1 cellular context compared by ENCODE assay signal in genomic region chr19:12938536-12939291, GRCh38.
A peak's percentile ranks its signal among the peaks of the same experiment; 100 is the strongest.
TF ChIP-seq lines count a peak whose summit lies in the region.

CALR (plus strand) TSS chr19:12938609; CDS start chr19:12938680, 71 bp downstream.

TF ChIP-seq in HepG2, 621 proteins besides CTCF, POLR2A, EP300 and RAD21 (continued from another document):
- TF ChIP-seq ZNF784 (CRISPR knock-in tag; IDR thresholded peaks at IDR 0.05; ENCODE audit: borderline replicate concordance) (peak; percentile 81), HDAC1 (CRISPR knock-in tag; IDR thresholded peaks at IDR 0.05) (peak; percentile 20), CENPX (CRISPR knock-in tag; IDR thresholded peaks at IDR 0.05) (no peak), CHD2 (IDR thresholded peaks at IDR 0.05; ENCODE audit: low read depth, low read length) (no peak), ZNF12 (CRISPR knock-in tag; IDR thresholded peaks at IDR 0.05) (no peak), MAX (IDR thresholded peaks at IDR 0.05) (peak; percentile 43; the same call in 1 of the 2 replicates), PRDM15 (CRISPR knock-in tag; IDR thresholded peaks at IDR 0.05) (no peak), SP140L (CRISPR knock-in tag; IDR thresholded peaks at IDR 0.05; ENCODE audit: borderline replicate concordance) (peak; percentile 80; the same call in 1 of the 2 replicates), WIZ (CRISPR knock-in tag; IDR thresholded peaks at IDR 0.05) (no peak), ZNF446 (CRISPR knock-in tag; IDR thresholded peaks at IDR 0.05) (peak; percentile 9; the same call in 1 of the 2 replicates), TGIF2 (CRISPR knock-in tag; IDR thresholded peaks at IDR 0.05) (0 out of 2 replicates have a peak, but pooled peaks have one; percentile 51), ZHX2 (IDR thresholded peaks at IDR 0.05; ENCODE audit: low read depth) (no peak), ZHX2 (CRISPR knock-in tag; IDR thresholded peaks at IDR 0.05; ENCODE audit: borderline replicate concordance) (0 out of 2 replicates have a peak, but pooled peaks have one; percentile 40), HMGXB4 (CRISPR knock-in tag; IDR thresholded peaks at IDR 0.05; ENCODE audit: borderline replicate concordance in 1 of 2, low read depth in 1 of 2) (peak; percentile 73 to 83; a peak in 3 of 4 replicates), SAFB2 (CRISPR knock-in tag; IDR thresholded peaks at IDR 0.05; ENCODE audit: borderline replicate concordance, low read depth) (peak; percentile 17; the same call in 1 of the 2 replicates), TOE1 (CRISPR knock-in tag; IDR thresholded peaks at IDR 0.05) (no peak), ZNF703 (CRISPR knock-in tag; IDR thresholded peaks at IDR 0.05; ENCODE audit: borderline replicate concordance) (no peak), ASH2L (IDR thresholded peaks at IDR 0.05; ENCODE audit: insufficient read length, low read depth, low read length) (peak; percentile 76), KMT2A (CRISPR knock-in tag; IDR thresholded peaks at IDR 0.05) (peak; percentile 86), ZNF564 (CRISPR knock-in tag; IDR thresholded peaks at IDR 0.05) (peak; percentile 20), CSRNP2 (CRISPR knock-in tag; conservative IDR thresholded peaks at IDR 0.05; ENCODE audit: low read depth) (no peak), TARDBP (CRISPR knock-in tag; IDR thresholded peaks at IDR 0.05) (no peak; the same call in 1 of the 2 replicates), ZSCAN30 (CRISPR knock-in tag; IDR thresholded peaks at IDR 0.05) (no peak), ZNF232 (CRISPR knock-in tag; IDR thresholded peaks at IDR 0.05; ENCODE audit: borderline replicate concordance) (peak; percentile 65; the same call in 1 of the 2 replicates), ZNF768 (CRISPR knock-in tag; IDR thresholded peaks at IDR 0.05) (no peak), ZBTB7A (CRISPR knock-in tag; IDR thresholded peaks at IDR 0.05) (0 out of 2 replicates have a peak, but pooled peaks have one; percentile 66), ZNF569 (CRISPR knock-in tag; IDR thresholded peaks at IDR 0.05; ENCODE audit: borderline replicate concordance) (0 out of 2 replicates have a peak, but pooled peaks have one; percentile 24), ZNF317 (CRISPR knock-in tag; IDR thresholded peaks at IDR 0.05) (peak; percentile 59), ZNF609 (CRISPR knock-in tag; IDR thresholded peaks at IDR 0.05; ENCODE audit: borderline replicate concordance) (peak; percentile 43; the same call in 1 of the 2 replicates), ZNF292 (CRISPR knock-in tag; IDR thresholded peaks at IDR 0.05; ENCODE audit: borderline replicate concordance, low read depth) (no peak), SIN3A (IDR thresholded peaks at IDR 0.05; ENCODE audit: borderline replicate concordance, low read depth, low read length) (peak; percentile 84; the same call in 1 of the 2 replicates), ZNF225 (CRISPR knock-in tag; IDR thresholded peaks at IDR 0.05) (no peak; the same call in 1 of the 2 replicates), SNAI1 (CRISPR knock-in tag; IDR thresholded peaks at IDR 0.05; ENCODE audit: borderline replicate concordance) (peak; percentile 91; the same call in 1 of the 2 replicates), NR2C2 (CRISPR knock-in tag; IDR thresholded peaks at IDR 0.05; ENCODE audit: borderline replicate concordance) (peak; percentile 52), MEF2D (CRISPR knock-in tag; IDR thresholded peaks at IDR 0.05) (0 out of 2 replicates have a peak, but pooled peaks have one; percentile 60), ZNF83 (CRISPR knock-in tag; IDR thresholded peaks at IDR 0.05; ENCODE audit: borderline replicate concordance) (peak; percentile 74; the same call in 1 of the 2 replicates), KAT8 (CRISPR knock-in tag; IDR thresholded peaks at IDR 0.05) (peak; percentile 71)
